1 cellular context compared by ENCODE assay signal in the genomic region with DNA sequence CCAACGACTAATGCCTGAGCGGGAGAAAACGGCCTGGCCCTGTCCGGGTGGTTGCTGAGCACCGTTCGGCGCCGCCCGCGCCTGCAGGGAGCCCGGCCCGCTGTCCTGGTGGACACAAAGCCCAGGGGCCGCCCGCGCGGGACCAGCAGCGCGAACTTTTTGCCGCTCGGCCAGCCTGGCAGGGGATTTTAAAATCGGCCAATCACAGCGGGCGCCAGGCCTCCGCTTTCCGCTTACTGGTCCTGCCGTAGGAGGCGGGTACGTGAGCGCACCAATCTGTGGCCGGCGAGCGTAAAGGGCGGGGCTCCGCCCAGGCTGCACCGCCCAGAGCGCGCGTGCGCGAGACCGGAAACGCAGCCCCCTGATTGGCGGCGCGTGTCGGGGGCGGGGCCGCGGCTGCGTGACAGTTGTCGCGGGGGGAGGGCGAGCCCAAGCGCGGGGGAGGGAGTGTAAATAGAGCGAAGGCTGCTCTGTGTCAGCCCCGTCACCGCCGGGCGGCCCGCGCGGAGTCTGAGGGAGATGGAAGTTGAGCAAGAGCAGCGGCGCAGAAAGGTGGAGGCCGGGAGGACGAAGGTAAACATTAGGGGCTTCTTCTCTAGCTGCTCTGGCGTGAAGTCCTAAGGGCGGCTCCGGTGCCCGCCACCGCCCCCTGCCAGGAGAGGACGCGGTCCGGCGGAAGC.
TF ChIP-seq lines count a peak whose summit lies in the region.

A gene (minus strand): TSS at position 161 of the 680 bp plus-strand sequence. CDS start 1,132 bp downstream, outside the sequence.
A gene with protein sequence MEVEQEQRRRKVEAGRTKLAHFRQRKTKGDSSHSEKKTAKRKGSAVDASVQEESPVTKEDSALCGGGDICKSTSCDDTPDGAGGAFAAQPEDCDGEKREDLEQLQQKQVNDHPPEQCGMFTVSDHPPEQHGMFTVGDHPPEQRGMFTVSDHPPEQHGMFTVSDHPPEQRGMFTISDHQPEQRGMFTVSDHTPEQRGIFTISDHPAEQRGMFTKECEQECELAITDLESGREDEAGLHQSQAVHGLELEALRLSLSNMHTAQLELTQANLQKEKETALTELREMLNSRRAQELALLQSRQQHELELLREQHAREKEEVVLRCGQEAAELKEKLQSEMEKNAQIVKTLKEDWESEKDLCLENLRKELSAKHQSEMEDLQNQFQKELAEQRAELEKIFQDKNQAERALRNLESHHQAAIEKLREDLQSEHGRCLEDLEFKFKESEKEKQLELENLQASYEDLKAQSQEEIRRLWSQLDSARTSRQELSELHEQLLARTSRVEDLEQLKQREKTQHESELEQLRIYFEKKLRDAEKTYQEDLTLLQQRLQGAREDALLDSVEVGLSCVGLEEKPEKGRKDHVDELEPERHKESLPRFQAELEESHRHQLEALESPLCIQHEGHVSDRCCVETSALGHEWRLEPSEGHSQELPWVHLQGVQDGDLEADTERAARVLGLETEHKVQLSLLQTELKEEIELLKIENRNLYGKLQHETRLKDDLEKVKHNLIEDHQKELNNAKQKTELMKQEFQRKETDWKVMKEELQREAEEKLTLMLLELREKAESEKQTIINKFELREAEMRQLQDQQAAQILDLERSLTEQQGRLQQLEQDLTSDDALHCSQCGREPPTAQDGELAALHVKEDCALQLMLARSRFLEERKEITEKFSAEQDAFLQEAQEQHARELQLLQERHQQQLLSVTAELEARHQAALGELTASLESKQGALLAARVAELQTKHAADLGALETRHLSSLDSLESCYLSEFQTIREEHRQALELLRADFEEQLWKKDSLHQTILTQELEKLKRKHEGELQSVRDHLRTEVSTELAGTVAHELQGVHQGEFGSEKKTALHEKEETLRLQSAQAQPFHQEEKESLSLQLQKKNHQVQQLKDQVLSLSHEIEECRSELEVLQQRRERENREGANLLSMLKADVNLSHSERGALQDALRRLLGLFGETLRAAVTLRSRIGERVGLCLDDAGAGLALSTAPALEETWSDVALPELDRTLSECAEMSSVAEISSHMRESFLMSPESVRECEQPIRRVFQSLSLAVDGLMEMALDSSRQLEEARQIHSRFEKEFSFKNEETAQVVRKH (N-terminal part only) (plus strand): TSS at position 447 of the 680 bp plus-strand sequence. CDS start 73 bp downstream, at position 520.

TF ChIP-seq in K562, 482 proteins besides CTCF, POLR2A, EP300 and RAD21 (continued from another document and continues in another):
- TF ChIP-seq POU5F1 (IDR thresholded peaks at IDR 0.05; ENCODE audit: borderline replicate concordance, low read depth, low read length, partially characterized antibody) = no peak
- TF ChIP-seq FOXM1 (IDR thresholded peaks at IDR 0.05; ENCODE audit: low read depth) = peak; percentile 94
- TF ChIP-seq FOXM1 (CRISPR knock-in tag; IDR thresholded peaks at IDR 0.05; ENCODE audit: low read depth) = peak; percentile 93; the same call in 1 of the 2 replicates
- TF ChIP-seq SMAD3 (CRISPR knock-in tag; conservative IDR thresholded peaks at IDR 0.05) = no peak
- peak; percentile 51; the same call in 1 of the 2 replicates for TF ChIP-seq NR2C2 (CRISPR knock-in tag; IDR thresholded peaks at IDR 0.05)
- no peak for TF ChIP-seq NR2C2 (tag; IDR thresholded peaks at IDR 0.05)
- no peak for TF ChIP-seq SREBF1 (IDR thresholded peaks at IDR 0.05; ENCODE audit: borderline replicate concordance, low read depth, low read length)
- TF ChIP-seq, protein P1, sequence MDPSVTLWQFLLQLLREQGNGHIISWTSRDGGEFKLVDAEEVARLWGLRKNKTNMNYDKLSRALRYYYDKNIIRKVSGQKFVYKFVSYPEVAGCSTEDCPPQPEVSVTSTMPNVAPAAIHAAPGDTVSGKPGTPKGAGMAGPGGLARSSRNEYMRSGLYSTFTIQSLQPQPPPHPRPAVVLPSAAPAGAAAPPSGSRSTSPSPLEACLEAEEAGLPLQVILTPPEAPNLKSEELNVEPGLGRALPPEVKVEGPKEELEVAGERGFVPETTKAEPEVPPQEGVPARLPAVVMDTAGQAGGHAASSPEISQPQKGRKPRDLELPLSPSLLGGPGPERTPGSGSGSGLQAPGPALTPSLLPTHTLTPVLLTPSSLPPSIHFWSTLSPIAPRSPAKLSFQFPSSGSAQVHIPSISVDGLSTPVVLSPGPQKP (CRISPR knock-in tag; IDR thresholded peaks at IDR 0.05) = no peak
- TF ChIP-seq, protein P2, sequence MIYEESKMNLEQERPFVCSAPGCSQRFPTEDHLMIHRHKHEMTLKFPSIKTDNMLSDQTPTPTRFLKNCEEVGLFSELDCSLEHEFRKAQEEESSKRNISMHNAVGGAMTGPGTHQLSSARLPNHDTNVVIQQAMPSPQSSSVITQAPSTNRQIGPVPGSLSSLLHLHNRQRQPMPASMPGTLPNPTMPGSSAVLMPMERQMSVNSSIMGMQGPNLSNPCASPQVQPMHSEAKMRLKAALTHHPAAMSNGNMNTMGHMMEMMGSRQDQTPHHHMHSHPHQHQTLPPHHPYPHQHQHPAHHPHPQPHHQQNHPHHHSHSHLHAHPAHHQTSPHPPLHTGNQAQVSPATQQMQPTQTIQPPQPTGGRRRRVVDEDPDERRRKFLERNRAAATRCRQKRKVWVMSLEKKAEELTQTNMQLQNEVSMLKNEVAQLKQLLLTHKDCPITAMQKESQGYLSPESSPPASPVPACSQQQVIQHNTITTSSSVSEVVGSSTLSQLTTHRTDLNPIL (CRISPR knock-in tag; IDR thresholded peaks at IDR 0.05) = no peak
- TF ChIP-seq, protein P3, sequence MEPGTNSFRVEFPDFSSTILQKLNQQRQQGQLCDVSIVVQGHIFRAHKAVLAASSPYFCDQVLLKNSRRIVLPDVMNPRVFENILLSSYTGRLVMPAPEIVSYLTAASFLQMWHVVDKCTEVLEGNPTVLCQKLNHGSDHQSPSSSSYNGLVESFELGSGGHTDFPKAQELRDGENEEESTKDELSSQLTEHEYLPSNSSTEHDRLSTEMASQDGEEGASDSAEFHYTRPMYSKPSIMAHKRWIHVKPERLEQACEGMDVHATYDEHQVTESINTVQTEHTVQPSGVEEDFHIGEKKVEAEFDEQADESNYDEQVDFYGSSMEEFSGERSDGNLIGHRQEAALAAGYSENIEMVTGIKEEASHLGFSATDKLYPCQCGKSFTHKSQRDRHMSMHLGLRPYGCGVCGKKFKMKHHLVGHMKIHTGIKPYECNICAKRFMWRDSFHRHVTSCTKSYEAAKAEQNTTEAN (CRISPR knock-in tag; IDR thresholded peaks at IDR 0.05) = no peak
- no peak for TF ChIP-seq ZNF436 (CRISPR knock-in tag; IDR thresholded peaks at IDR 0.05)
- TF ChIP-seq, protein P4, sequence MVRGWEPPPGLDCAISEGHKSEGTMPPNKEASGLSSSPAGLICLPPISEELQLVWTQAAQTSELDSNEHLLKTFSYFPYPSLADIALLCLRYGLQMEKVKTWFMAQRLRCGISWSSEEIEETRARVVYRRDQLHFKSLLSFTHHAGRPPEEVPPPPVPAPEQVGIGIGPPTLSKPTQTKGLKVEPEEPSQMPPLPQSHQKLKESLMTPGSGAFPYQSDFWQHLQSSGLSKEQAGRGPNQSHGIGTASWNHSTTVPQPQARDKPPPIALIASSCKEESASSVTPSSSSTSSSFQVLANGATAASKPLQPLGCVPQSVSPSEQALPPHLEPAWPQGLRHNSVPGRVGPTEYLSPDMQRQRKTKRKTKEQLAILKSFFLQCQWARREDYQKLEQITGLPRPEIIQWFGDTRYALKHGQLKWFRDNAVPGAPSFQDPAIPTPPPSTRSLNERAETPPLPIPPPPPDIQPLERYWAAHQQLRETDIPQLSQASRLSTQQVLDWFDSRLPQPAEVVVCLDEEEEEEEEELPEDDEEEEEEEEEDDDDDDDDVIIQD (CRISPR knock-in tag; IDR thresholded peaks at IDR 0.05) = no peak
- 0 out of 2 replicates have a peak, but pooled peaks have one; percentile 38 for TF ChIP-seq TRIM28 (IDR thresholded peaks at IDR 0.05)
- TF ChIP-seq, protein P5, sequence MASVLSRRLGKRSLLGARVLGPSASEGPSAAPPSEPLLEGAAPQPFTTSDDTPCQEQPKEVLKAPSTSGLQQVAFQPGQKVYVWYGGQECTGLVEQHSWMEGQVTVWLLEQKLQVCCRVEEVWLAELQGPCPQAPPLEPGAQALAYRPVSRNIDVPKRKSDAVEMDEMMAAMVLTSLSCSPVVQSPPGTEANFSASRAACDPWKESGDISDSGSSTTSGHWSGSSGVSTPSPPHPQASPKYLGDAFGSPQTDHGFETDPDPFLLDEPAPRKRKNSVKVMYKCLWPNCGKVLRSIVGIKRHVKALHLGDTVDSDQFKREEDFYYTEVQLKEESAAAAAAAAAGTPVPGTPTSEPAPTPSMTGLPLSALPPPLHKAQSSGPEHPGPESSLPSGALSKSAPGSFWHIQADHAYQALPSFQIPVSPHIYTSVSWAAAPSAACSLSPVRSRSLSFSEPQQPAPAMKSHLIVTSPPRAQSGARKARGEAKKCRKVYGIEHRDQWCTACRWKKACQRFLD (CRISPR knock-in tag; IDR thresholded peaks at IDR 0.05) = no peak
- TF ChIP-seq RBM25 (IDR thresholded peaks at IDR 0.05; ENCODE audit: low read depth, low read length, severe bottlenecking) = peak; percentile 100
- TF ChIP-seq L3MBTL2 (IDR thresholded peaks at IDR 0.05) = no peak
- TF ChIP-seq CEBPB (tag; IDR thresholded peaks at IDR 0.05) = peak; percentile 68
- TF ChIP-seq, protein P6, sequence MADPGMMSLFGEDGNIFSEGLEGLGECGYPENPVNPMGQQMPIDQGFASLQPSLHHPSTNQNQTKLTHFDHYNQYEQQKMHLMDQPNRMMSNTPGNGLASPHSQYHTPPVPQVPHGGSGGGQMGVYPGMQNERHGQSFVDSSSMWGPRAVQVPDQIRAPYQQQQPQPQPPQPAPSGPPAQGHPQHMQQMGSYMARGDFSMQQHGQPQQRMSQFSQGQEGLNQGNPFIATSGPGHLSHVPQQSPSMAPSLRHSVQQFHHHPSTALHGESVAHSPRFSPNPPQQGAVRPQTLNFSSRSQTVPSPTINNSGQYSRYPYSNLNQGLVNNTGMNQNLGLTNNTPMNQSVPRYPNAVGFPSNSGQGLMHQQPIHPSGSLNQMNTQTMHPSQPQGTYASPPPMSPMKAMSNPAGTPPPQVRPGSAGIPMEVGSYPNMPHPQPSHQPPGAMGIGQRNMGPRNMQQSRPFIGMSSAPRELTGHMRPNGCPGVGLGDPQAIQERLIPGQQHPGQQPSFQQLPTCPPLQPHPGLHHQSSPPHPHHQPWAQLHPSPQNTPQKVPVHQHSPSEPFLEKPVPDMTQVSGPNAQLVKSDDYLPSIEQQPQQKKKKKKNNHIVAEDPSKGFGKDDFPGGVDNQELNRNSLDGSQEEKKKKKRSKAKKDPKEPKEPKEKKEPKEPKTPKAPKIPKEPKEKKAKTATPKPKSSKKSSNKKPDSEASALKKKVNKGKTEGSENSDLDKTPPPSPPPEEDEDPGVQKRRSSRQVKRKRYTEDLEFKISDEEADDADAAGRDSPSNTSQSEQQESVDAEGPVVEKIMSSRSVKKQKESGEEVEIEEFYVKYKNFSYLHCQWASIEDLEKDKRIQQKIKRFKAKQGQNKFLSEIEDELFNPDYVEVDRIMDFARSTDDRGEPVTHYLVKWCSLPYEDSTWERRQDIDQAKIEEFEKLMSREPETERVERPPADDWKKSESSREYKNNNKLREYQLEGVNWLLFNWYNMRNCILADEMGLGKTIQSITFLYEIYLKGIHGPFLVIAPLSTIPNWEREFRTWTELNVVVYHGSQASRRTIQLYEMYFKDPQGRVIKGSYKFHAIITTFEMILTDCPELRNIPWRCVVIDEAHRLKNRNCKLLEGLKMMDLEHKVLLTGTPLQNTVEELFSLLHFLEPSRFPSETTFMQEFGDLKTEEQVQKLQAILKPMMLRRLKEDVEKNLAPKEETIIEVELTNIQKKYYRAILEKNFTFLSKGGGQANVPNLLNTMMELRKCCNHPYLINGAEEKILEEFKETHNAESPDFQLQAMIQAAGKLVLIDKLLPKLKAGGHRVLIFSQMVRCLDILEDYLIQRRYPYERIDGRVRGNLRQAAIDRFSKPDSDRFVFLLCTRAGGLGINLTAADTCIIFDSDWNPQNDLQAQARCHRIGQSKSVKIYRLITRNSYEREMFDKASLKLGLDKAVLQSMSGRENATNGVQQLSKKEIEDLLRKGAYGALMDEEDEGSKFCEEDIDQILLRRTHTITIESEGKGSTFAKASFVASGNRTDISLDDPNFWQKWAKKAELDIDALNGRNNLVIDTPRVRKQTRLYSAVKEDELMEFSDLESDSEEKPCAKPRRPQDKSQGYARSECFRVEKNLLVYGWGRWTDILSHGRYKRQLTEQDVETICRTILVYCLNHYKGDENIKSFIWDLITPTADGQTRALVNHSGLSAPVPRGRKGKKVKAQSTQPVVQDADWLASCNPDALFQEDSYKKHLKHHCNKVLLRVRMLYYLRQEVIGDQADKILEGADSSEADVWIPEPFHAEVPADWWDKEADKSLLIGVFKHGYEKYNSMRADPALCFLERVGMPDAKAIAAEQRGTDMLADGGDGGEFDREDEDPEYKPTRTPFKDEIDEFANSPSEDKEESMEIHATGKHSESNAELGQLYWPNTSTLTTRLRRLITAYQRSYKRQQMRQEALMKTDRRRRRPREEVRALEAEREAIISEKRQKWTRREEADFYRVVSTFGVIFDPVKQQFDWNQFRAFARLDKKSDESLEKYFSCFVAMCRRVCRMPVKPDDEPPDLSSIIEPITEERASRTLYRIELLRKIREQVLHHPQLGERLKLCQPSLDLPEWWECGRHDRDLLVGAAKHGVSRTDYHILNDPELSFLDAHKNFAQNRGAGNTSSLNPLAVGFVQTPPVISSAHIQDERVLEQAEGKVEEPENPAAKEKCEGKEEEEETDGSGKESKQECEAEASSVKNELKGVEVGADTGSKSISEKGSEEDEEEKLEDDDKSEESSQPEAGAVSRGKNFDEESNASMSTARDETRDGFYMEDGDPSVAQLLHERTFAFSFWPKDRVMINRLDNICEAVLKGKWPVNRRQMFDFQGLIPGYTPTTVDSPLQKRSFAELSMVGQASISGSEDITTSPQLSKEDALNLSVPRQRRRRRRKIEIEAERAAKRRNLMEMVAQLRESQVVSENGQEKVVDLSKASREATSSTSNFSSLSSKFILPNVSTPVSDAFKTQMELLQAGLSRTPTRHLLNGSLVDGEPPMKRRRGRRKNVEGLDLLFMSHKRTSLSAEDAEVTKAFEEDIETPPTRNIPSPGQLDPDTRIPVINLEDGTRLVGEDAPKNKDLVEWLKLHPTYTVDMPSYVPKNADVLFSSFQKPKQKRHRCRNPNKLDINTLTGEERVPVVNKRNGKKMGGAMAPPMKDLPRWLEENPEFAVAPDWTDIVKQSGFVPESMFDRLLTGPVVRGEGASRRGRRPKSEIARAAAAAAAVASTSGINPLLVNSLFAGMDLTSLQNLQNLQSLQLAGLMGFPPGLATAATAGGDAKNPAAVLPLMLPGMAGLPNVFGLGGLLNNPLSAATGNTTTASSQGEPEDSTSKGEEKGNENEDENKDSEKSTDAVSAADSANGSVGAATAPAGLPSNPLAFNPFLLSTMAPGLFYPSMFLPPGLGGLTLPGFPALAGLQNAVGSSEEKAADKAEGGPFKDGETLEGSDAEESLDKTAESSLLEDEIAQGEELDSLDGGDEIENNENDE (IDR thresholded peaks at IDR 0.05; ENCODE audit: low read depth, low read length) = no peak
- no peak for TF ChIP-seq HDAC6 (IDR thresholded peaks at IDR 0.05; ENCODE audit: low read depth, low read length)
- no peak for TF ChIP-seq NCOA4 (IDR thresholded peaks at IDR 0.05; ENCODE audit: partially characterized antibody)
- no peak for TF ChIP-seq ZNF184 (CRISPR knock-in tag; IDR thresholded peaks at IDR 0.05)
- TF ChIP-seq ZNF143 (CRISPR knock-in tag; IDR thresholded peaks at IDR 0.05) = 0 out of 2 replicates have a peak, but pooled peaks have one; percentile 33
- TF ChIP-seq ZNF79 (CRISPR knock-in tag; IDR thresholded peaks at IDR 0.05; ENCODE audit: low read depth) = 0 out of 2 replicates have a peak, but pooled peaks have one; percentile 13
- no peak for TF ChIP-seq MCM2 (IDR thresholded peaks at IDR 0.05; ENCODE audit: low read depth)
- TF ChIP-seq NR2C1 (IDR thresholded peaks at IDR 0.05) = no peak
- TF ChIP-seq NR2C1 (tag; IDR thresholded peaks at IDR 0.05) = no peak
- no peak for TF ChIP-seq DDX20 (tag; IDR thresholded peaks at IDR 0.05; ENCODE audit: low read depth)
- TF ChIP-seq CREB1 (IDR thresholded peaks at IDR 0.05) = peak; percentile 69; the same call in 1 of the 2 replicates
- TF ChIP-seq CREB1 (CRISPR knock-in tag; IDR thresholded peaks at IDR 0.05) = peak; percentile 88
- peak; percentile 6; the same call in 1 of the 2 replicates for TF ChIP-seq JUN (IDR thresholded peaks at IDR 0.05; ENCODE audit: borderline replicate concordance, low read depth, low read length)
- 0 out of 2 replicates have a peak, but pooled peaks have one; percentile 56 for TF ChIP-seq JUN (CRISPR knock-in tag; IDR thresholded peaks at IDR 0.05; ENCODE audit: borderline replicate concordance)
